18 cellular contexts compared by ENCODE assay signal in genomic region chr5:14929293-14930065, GRCh38. TPM values are rescaled to one million over a fixed set of nuclear protein-coding genes. Genes with fewer than 3 reads are reported as not detected.
DNase-seq lines count a peak whose midpoint lies in the region; ATAC-seq lines count a peak whose summit lies in the region.
"Had no signal": no experiment of that assay in that cellular context is flagged by ENCODE, and none has a peak within 500 bp of the region (broad histone marks: within the 10 kb centered on the region; RNA-seq: fewer than 3 reads in every experiment).

No MANE protein-coding gene starts in this region.

- no peak overlapping the region for H3K4me3 Mint-ChIP-seq in activated CD8-positive, alpha-beta T cell treated with anti-CD3 and anti-CD28 coated beads, Interleukin-2, amount 10 ng/mL, durations not matched to agents 7 days and 5 days
- H3K4me3 Mint-ChIP-seq: CD8-positive, alpha-beta memory T cell had no signal

- H3K79me2 ChIP-seq in ACC112 (ENCODE audit: control insufficient read depth, insufficient read depth, low read length, unreplicated experiment): no peaks in the 10 kb centered on the region

- peaks cover 49% of the 10 kb centered on the region for H3K4me1 ChIP-seq in ACC112 (ENCODE audit: control insufficient read depth, insufficient read depth, low read length, unreplicated experiment)
- H3K4me1 ChIP-seq: BE2C had no signal

- H3K27ac Mint-ChIP-seq in activated CD8-positive, alpha-beta T cell treated with anti-CD3 and anti-CD28 coated beads, Interleukin-2, amount 10 ng/mL, durations not matched to agents 7 days and 5 days: no peak overlapping the region
- H3K27ac Mint-ChIP-seq: CD8-positive, alpha-beta memory T cell had no signal

- CTCF ChIA-PET in activated CD8-positive, alpha-beta T cell treated with anti-CD3 and anti-CD28 coated beads, Interleukin-2, amount 10 ng/mL, durations not matched to agents 7 days and 5 days (lab: Charles Lee): interaction anchor here (1.6 kb wide), 1 partner anchor 28 kb away, joined by 4 read pairs; no protein-coding TSS in a partner anchor

- no peaks in the 10 kb centered on the region for H3K27me3 ChIP-seq in ACC112 (ENCODE audit: insufficient read depth, low read length)
- H3K27me3 ChIP-seq: BE2C had no signal

- peak overlapping the region; percentile 54 for H3K27ac ChIP-seq in ACC112 (ENCODE audit: low read depth, low read length)

- no peaks in the 10 kb centered on the region for H3K9me3 Mint-ChIP-seq in activated CD8-positive, alpha-beta T cell treated with anti-CD3 and anti-CD28 coated beads, Interleukin-2, amount 10 ng/mL, durations not matched to agents 7 days and 5 days (ENCODE audit: insufficient read depth)
- H3K9me3 Mint-ChIP-seq: CD8-positive, alpha-beta memory T cell had no signal

- H3K4me3 ChIP-seq in ACC112 (ENCODE audit: low read depth, low read length): no peak overlapping the region

- peak overlapping the region; percentile 15 for H2AFZ ChIP-seq in ACC112 (ENCODE audit: low read length, unreplicated experiment)

- H3K36me3 Mint-ChIP-seq in activated CD8-positive, alpha-beta T cell treated with anti-CD3 and anti-CD28 coated beads, Interleukin-2, amount 10 ng/mL, durations not matched to agents 7 days and 5 days (ENCODE audit: low read depth): no peaks in the 10 kb centered on the region
- H3K36me3 Mint-ChIP-seq: CD8-positive, alpha-beta memory T cell had no signal

- no peak for ATAC-seq in activated CD8-positive, alpha-beta T cell treated with anti-CD3 and anti-CD28 coated beads, Interleukin-2, amount 10 ng/mL, durations not matched to agents 7 days and 5 days
- ATAC-seq: Panc1 had no signal

- peaks cover 24% of the 10 kb centered on the region for H3K4me1 Mint-ChIP-seq in activated CD8-positive, alpha-beta T cell treated with anti-CD3 and anti-CD28 coated beads, Interleukin-2, amount 10 ng/mL, durations not matched to agents 7 days and 5 days (ENCODE audit: low read depth)

- no peaks in the 10 kb centered on the region for H3K36me3 ChIP-seq in ACC112 (ENCODE audit: insufficient read depth, low read length)
- H3K36me3 ChIP-seq: BE2C had no signal

- peak; percentile 70 for DNase-seq in G401 (ENCODE audit: low spot score)
- peak; percentile 17 for DNase-seq in RPMI7951 (ENCODE audit: low read depth)
- DNase-seq in fibroblast of gingiva (ENCODE audit: low read depth): peak; percentile 37
- no peak for DNase-seq in GDM1 (lab: John Stamatoyannopoulos, UW)
- DNase-seq in NK-92 (lab: John Stamatoyannopoulos, UW; ENCODE audit: unreplicated experiment): no peak
- no peak for DNase-seq in activated CD8-positive, alpha-beta T cell treated with anti-CD3 and anti-CD28 coated beads, Interleukin-2, amount 10 ng/mL, durations not matched to agents 7 days and 5 days
- no peak for DNase-seq in activated CD4-positive, alpha-beta T cell treated with anti-CD3 and anti-CD28 coated beads for 4 hours
- DNase-seq: ACHN; BE2C; CD8-positive, alpha-beta memory T cell; Kasumi-1; NCI-H146; NCI-H2107; NCI-H345; NCI-H748 treated with DMSO at 0.1 percent for 48 hours; SIG-M5 had no signal

- peaks cover 2% of the 10 kb centered on the region for H3K27me3 Mint-ChIP-seq in activated CD8-positive, alpha-beta T cell treated with anti-CD3 and anti-CD28 coated beads, Interleukin-2, amount 10 ng/mL, durations not matched to agents 7 days and 5 days (ENCODE audit: low read depth)
- H3K27me3 Mint-ChIP-seq: CD8-positive, alpha-beta memory T cell had no signal

- POLR2A ChIA-PET in activated CD8-positive, alpha-beta T cell treated with anti-CD3 and anti-CD28 coated beads, Interleukin-2, amount 10 ng/mL, durations not matched to agents 7 days and 5 days (lab: Charles Lee): no interaction called here

- in situ Hi-C loops in G401 (cut with HindIII; ENCODE audit: low sequenced_read_pairs): no loop called here

RNA-seq across cellular contexts. Expression of gene ANKH, which starts 57.9 kb away (rescaled TPM):
- total RNA-seq in G401 (2014; rRNA removed; shearing (Covaris generic)): 0.68 TPM in 1 of 2 replicates, not detected in the other
- total RNA-seq in RPMI7951 (2014; rRNA removed; shearing (Covaris generic)): 57.0 and 70.5 TPM in 2 replicates
- 10 to 100 TPM; 32.1 to 36.0 TPM for total RNA-seq in activated CD8-positive, alpha-beta T cell treated with anti-CD3 and anti-CD28 coated beads, Interleukin-2, amount 10 ng/mL, durations not matched to agents 7 days and 5 days

Comparison
In these comparisons a context has a peak if more than half of its experiments do, and no peak if none do; other contexts are left out.
1. DNase-seq: peak in G401 (single experiment), RPMI7951 (single experiment) and fibroblast of gingiva (single experiment); none in GDM1 (single experiment), NK-92 (single experiment), activated CD8-positive, alpha-beta T cell treated with anti-CD3 and anti-CD28 coated beads, Interleukin-2, amount 10 ng/mL, durations not matched to agents 7 days and 5 days (single experiment) and activated CD4-positive, alpha-beta T cell treated with anti-CD3 and anti-CD28 coated beads for 4 hours (0 of 2).
2. RNA of gene ANKH, which starts 57.9 kb away (total RNA-seq): 57.0 to 70.5 TPM in RPMI7951 and 32.1 to 36.0 TPM in activated CD8-positive, alpha-beta T cell treated with anti-CD3 and anti-CD28 coated beads, Interleukin-2, amount 10 ng/mL, durations not matched to agents 7 days and 5 days; 0.68 TPM in G401; every median in the first group is over 10 times any median in the second.